ENCODE assay signal across 9 cellular contexts in the genomic region with DNA sequence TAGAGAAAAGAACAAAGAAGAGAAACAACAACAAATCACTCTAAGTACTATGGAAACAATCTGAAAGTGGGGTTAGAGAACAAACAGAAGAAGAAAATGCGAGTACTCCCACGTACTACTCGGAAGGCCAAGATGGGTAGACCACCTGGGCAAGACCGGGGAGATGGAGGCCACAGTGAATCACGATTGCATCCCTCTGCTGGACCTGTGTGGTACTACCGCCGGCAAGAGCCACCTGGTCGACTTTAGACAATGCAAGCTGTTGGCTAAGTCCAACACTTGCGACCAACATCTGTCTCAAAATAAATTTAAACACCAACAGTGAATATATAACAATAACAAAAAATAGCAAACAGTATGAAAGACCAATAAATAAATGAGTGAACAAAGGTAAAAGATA. TPM values are rescaled to one million over a fixed set of nuclear protein-coding genes. Genes with fewer than 3 reads are reported as not detected.
DNase-seq lines count a peak whose midpoint lies in the region; ATAC-seq and TF ChIP-seq lines count a peak whose summit lies in the region.
"Had no signal": no experiment of that assay in that cellular context is flagged by ENCODE, and none has a peak within 500 bp of the region (broad histone marks: within the 10 kb centered on the region; RNA-seq: fewer than 3 reads in every experiment).

No MANE protein-coding gene starts in this region.

- DNase-seq in SK-MEL-5 (ENCODE audit: low read depth, low spot score) = peak; percentile 19
- peak; percentile 16 for DNase-seq in iPS-NIHi11 (ENCODE audit: low spot score)
- no peak for DNase-seq in DMS79 treated with DMSO at 0.1 percent for 48 hours (lab: John Stamatoyannopoulos, UW)
- DNase-seq in DMS114 treated with DMSO at 0.1 percent for 48 hours (lab: John Stamatoyannopoulos, UW; ENCODE audit: unreplicated experiment) = no peak
- DNase-seq: SW 1271 had no signal

- ATAC-seq in GM19463 (IDR thresholded peaks at IDR 0.05; ENCODE audit: unreplicated experiment) (no peak), HG03432 (IDR thresholded peaks at IDR 0.05; ENCODE audit: unreplicated experiment) (no peak)

- in situ Hi-C loops in SK-MEL-5 (cut with HindIII; ENCODE audit: low pct_unique_long_range_greater_than_20kb, low sequenced_read_pairs) = no loop called here

- H3K27ac ChIP-seq in C4-2B = no peak overlapping the region

- peak; percentile 60 for TF ChIP-seq CTCF in C4-2B (conservative IDR thresholded peaks at IDR 0.05)
- TF ChIP-seq CTCF in GM12872 (IDR thresholded peaks at IDR 0.05; ENCODE audit: insufficient read depth, low read depth, low read length) = peak; percentile 54; the same call in 2 of the 3 replicates

RNA-seq across cellular contexts. Expression of gene ZNF91, which starts 45.5 kb away (rescaled TPM):
- 13.2 TPM in 2 replicates for total RNA-seq in SK-MEL-5 (2014; rRNA removed; shearing (Covaris generic))
- polyA plus RNA-seq in SK-MEL-5 (2015; cell fraction: cytosol; rRNA removed) = 5.7 and 8.9 TPM in 2 replicates
- 16.3 and 21.2 TPM in 2 replicates for polyA plus RNA-seq in SK-MEL-5 (2015; cell fraction: nucleus; rRNA removed)

Comparison
In these comparisons a context has a peak if more than half of its experiments do, and no peak if none do; other contexts are left out.
1. DNase-seq: peak in SK-MEL-5 (single experiment) and iPS-NIHi11 (single experiment); none in DMS79 treated with DMSO at 0.1 percent for 48 hours (single experiment) and DMS114 treated with DMSO at 0.1 percent for 48 hours (single experiment).